ENCODE assay signal across 8 cellular contexts in genomic region chr11:32830413-32830738, GRCh38. TPM values are rescaled to one million over a fixed set of nuclear protein-coding genes. Genes with fewer than 3 reads are reported as not detected.
DNase-seq lines count a peak whose midpoint lies in the region; FAIRE-seq and TF ChIP-seq lines count a peak whose summit lies in the region.

No MANE protein-coding gene starts in this region.

- no peaks in the 10 kb centered on the region for H4K20me1 ChIP-seq in PC-9 (ENCODE audit: insufficient read depth)

- H3K9me3 Mint-ChIP-seq in Calu3 (ENCODE audit: low read depth, unreplicated experiment): no peaks in the 10 kb centered on the region

- H3K9me3 ChIP-seq in HEK293 (ENCODE audit: control insufficient read depth, insufficient read depth, low read depth, low read length) (no peaks in the 10 kb centered on the region), PC-9 (ENCODE audit: insufficient read depth, low read depth) (no peaks in the 10 kb centered on the region), neuronal stem cell (replicated peaks in 1 of 2; ENCODE audit: control insufficient read depth in 2 of 2, insufficient read depth in 1 of 2, low read depth in 1 of 2, low read length in 2 of 2) (peaks cover 0 to 2% of the 10 kb centered on the region in 2 donors)

- POLR2A ChIA-PET in HEK293 (lab: Yijun Ruan, JAX): interaction anchor here (1.9 kb wide), 1 partner anchor 8 kb away, joined by 6 read pairs; no protein-coding TSS in a partner anchor
- POLR2A ChIA-PET in PC-9 (lab: Charles Lee; ENCODE audit: unreplicated experiment): interaction anchor here (0.5 kb wide), 1 partner anchor 286 kb away, joined by 9 read pairs; no protein-coding TSS in a partner anchor

- H3K36me3 Mint-ChIP-seq in Calu3 (ENCODE audit: insufficient read depth, unreplicated experiment): peaks cover 35% of the 10 kb centered on the region

- peak overlapping the region; percentile 88 for H2AFZ ChIP-seq in PC-9
- H2AFZ ChIP-seq in neuronal stem cell (ENCODE audit: low read length): peak overlapping the region; percentile 85

- no peak overlapping the region for H2BK15ac ChIP-seq in neuronal stem cell (ENCODE audit: low read length)

- no peaks in the 10 kb centered on the region for H3K79me1 ChIP-seq in neuronal stem cell (ENCODE audit: low read depth, low read length)

- DNase-seq in Calu3 (peak; percentile 63), PC-9 (peak; percentile 37 to 83), fibroblast of mammary gland (ENCODE audit: low read depth) (peak; percentile 24), neuronal stem cell (ENCODE audit: low spot score) (no peak), NCI-H82 (lab: John Stamatoyannopoulos, UW) (no peak), hippocampal formation (lab: John Stamatoyannopoulos, UW) (no peak), H54 (ENCODE audit: insufficient read length, low spot score) (no peak)

- no peak overlapping the region for H2BK12ac ChIP-seq in neuronal stem cell (ENCODE audit: low read length)

- WGBS in neuronal stem cell (ENCODE audit: extremely low coverage in 2 of 2, insufficient read length in 2 of 2, insufficient replicate concordance in 1 of 2), 2 donors: no CpG with 5 or more reads among the region's 6 CpGs

- no peak for FAIRE-seq in H54 (lab: Jason Lieb, UNC)

- H3K4me1 ChIP-seq in HEK293 (ENCODE audit: control insufficient read depth, insufficient read depth, low read length) (no peaks in the 10 kb centered on the region), PC-9 (replicated peaks; ENCODE audit: insufficient read depth) (peaks cover 14% of the 10 kb centered on the region), neuronal stem cell (ENCODE audit: control insufficient read depth in 2 of 2, insufficient read depth in 1 of 2, low read depth in 1 of 2, low read length in 2 of 2) (no peaks in the 10 kb centered on the region)

- H3K27me3 Mint-ChIP-seq in Calu3 (ENCODE audit: unreplicated experiment): no peaks in the 10 kb centered on the region

- CTCF ChIA-PET in Calu3 (lab: Charles Lee): interaction anchor here (1.0 kb wide), 1 partner anchor 9 kb away, joined by 4 read pairs; no protein-coding TSS in a partner anchor
- CTCF ChIA-PET in HEK293 (lab: Yijun Ruan, JAX): interaction anchor here (0.7 to 1.7 kb wide), 2 partner anchors 103 to 235 kb away, joined by 4 to 6 read pairs; no protein-coding TSS in a partner anchor
- CTCF ChIA-PET in PC-9 (lab: Charles Lee): no interaction called here

- TF ChIP-seq CTCF in Calu3 (IDR thresholded peaks at IDR 0.05; ENCODE audit: unreplicated experiment): no peak
- TF ChIP-seq CTCF in HEK293 (tag by site-specific recombination; IDR thresholded peaks at IDR 0.05): no peak
- no peak for TF ChIP-seq CTCF in PC-9 (conservative IDR thresholded peaks at IDR 0.05)
- TF ChIP-seq CTCF in fibroblast of mammary gland (conservative IDR thresholded peaks at IDR 0.05; ENCODE audit: control insufficient read depth, insufficient read depth, low read depth, low read length): no peak

- H3K4me3 ChIP-seq in HEK293 (ENCODE audit: low read depth, low read length) (peak overlapping the region; percentile 72), PC-9 (peak overlapping the region; percentile 72), fibroblast of mammary gland (ENCODE audit: control insufficient read depth, low read depth, low read length) (no peak overlapping the region), neuronal stem cell (ENCODE audit: low read length in 2 of 2) (peak overlapping the region in 1 of 2 donors; percentile 81)

- peaks cover 9% of the 10 kb centered on the region; the same call in 1 of the 2 replicates for H3K79me2 ChIP-seq in PC-9 (ENCODE audit: low read depth)

- peaks cover 18% of the 10 kb centered on the region; the same call in 1 of the 2 replicates for H3F3A ChIP-seq in PC-9 (ENCODE audit: insufficient read depth, low read depth)

- H3K4me2 ChIP-seq in PC-9: peak overlapping the region; percentile 76
- peak overlapping the region; percentile 84 for H3K4me2 ChIP-seq in neuronal stem cell (ENCODE audit: insufficient read depth, low read length, poor library complexity, severe bottlenecking)

- no peaks in the 10 kb centered on the region for H3K27me3 ChIP-seq in PC-9 (ENCODE audit: insufficient read depth, low read depth)
- H3K27me3 ChIP-seq in neuronal stem cell (ENCODE audit: control insufficient read depth in 3 of 3, insufficient read depth in 3 of 3, low read depth in 1 of 3, low read length in 3 of 3): peaks cover 4 to 75% (median 27%) of the 10 kb centered on the region in 3 experiments

- TSS peak; percentile 65 for BruUV-seq in Calu3 (replicated peaks; lab: Mats Ljungman, UMichigan)
- BruUV-seq in PC-9 (replicated peaks; lab: Mats Ljungman, UMichigan): no TSS peak

- H3K23ac ChIP-seq in neuronal stem cell (ENCODE audit: low read depth, low read length, poor library complexity): no peak overlapping the region

- no peak overlapping the region for H3K4ac ChIP-seq in neuronal stem cell (ENCODE audit: low read length)

- peak overlapping the region; percentile 87 for H3K4me3 Mint-ChIP-seq in Calu3 (ENCODE audit: low read depth, unreplicated experiment)

- H2AK5ac ChIP-seq in neuronal stem cell (ENCODE audit: low read depth, low read length): no peak overlapping the region

- no peak overlapping the region for H2BK120ac ChIP-seq in neuronal stem cell (ENCODE audit: low read depth, low read length)

- peaks cover 0 to 23% of the 10 kb centered on the region in 2 experiments; a peak in 1 of 3 replicates for H3K36me3 ChIP-seq in HEK293 (ENCODE audit: control insufficient read depth in 2 of 2, insufficient read depth in 1 of 2, low read length in 2 of 2)
- H3K36me3 ChIP-seq in PC-9 (ENCODE audit: low read depth): 0 out of 2 replicates have a peak, but pooled peaks cover 3% of the 10 kb centered on the region
- H3K36me3 ChIP-seq in neuronal stem cell (replicated peaks in 1 of 2; ENCODE audit: control insufficient read depth in 2 of 2, insufficient read depth in 2 of 2, low read length in 2 of 2): no peaks in the 10 kb centered on the region

- H3K14ac ChIP-seq in neuronal stem cell (ENCODE audit: low read length): no peak overlapping the region

- H3K9ac ChIP-seq in neuronal stem cell (ENCODE audit: low read depth, low read length, poor library complexity): no peak overlapping the region

- H4K91ac ChIP-seq in neuronal stem cell (ENCODE audit: low read depth, low read length, poor library complexity): no peak overlapping the region

- H2BK5ac ChIP-seq in neuronal stem cell (ENCODE audit: low read length): no peak overlapping the region

- peak overlapping the region; percentile 43 for H3K27ac Mint-ChIP-seq in Calu3 (ENCODE audit: unreplicated experiment)

- peaks cover 31% of the 10 kb centered on the region for H3K4me1 Mint-ChIP-seq in Calu3 (ENCODE audit: low read depth, unreplicated experiment)

- no peak overlapping the region for H4K8ac ChIP-seq in neuronal stem cell (ENCODE audit: low read depth, low read length)

- H3K9me2 ChIP-seq in PC-9 (ENCODE audit: insufficient read depth): no peaks in the 10 kb centered on the region

- intact Hi-C loops in Calu3 (cut with micrococcal nuclease; ENCODE audit: unreplicated experiment): loop anchor here (2.0 kb wide), 1 partner anchor 22 kb away; no protein-coding TSS in a partner anchor
- intact Hi-C loops in PC-9 (cut with micrococcal nuclease; ENCODE audit: unreplicated experiment): loop anchor here (2.0 kb wide), 1 partner anchor 64 kb away; no protein-coding TSS in a partner anchor

- no peak for TF ChIP-seq POLR2A in H54 (IDR thresholded peaks at IDR 0.05; ENCODE audit: low read depth, low read length)

- no peak overlapping the region for H3K18ac ChIP-seq in neuronal stem cell (ENCODE audit: low read length)

- H3K27ac ChIP-seq in HEK293 (ENCODE audit: extremely low read depth, low read depth, low read length): peak overlapping the region; percentile 79; the same call in 1 of the 2 replicates
- peak overlapping the region; percentile 57 for H3K27ac ChIP-seq in PC-9
- H3K27ac ChIP-seq in neuronal stem cell (replicated peaks; ENCODE audit: low read length): no peak overlapping the region

TF ChIP-seq in HEK293, 187 proteins besides CTCF, POLR2A, EP300 and RAD21:
- no peak for TF ChIP-seq SP3 (tag by site-specific recombination; IDR thresholded peaks at IDR 0.05)
- TF ChIP-seq ZBTB20 (tag by site-specific recombination; IDR thresholded peaks at IDR 0.05): 0 out of 2 replicates have a peak, but pooled peaks have one; percentile 13
- TF ChIP-seq ZBTB8A (tag by site-specific recombination; IDR thresholded peaks at IDR 0.05): peak; percentile 33; the same call in 1 of the 2 replicates
- TF ChIP-seq RBAK (tag by site-specific recombination; IDR thresholded peaks at IDR 0.05): no peak
- TF ChIP-seq ZNF335 (tag by site-specific recombination; conservative IDR thresholded peaks at IDR 0.05): peak; percentile 76

RNA-seq across cellular contexts. Expression of gene PRRG4, which starts 0.6 kb away (rescaled TPM):
- total RNA-seq in Calu3 (2022) (22.9 and 23.9 TPM in 2 replicates), PC-9 (2021) (11.5 and 11.9 TPM in 2 replicates)
- polyA plus RNA-seq in neuronal stem cell (2013, experiment 1 of 2): 0.04 TPM
- 0.03 TPM for polyA plus RNA-seq in neuronal stem cell (2013, experiment 2 of 2)

RNA-seq across cellular contexts. Expression of gene CCDC73, which starts 35.9 kb away (rescaled TPM):
- 0.07 TPM in 1 of 2 replicates, not detected in the other for total RNA-seq in Calu3 (2022)
- not detected in 2 replicates for total RNA-seq in PC-9 (2021)
- 0.01 TPM for polyA plus RNA-seq in neuronal stem cell (2013, experiment 1 of 2)
- not detected for polyA plus RNA-seq in neuronal stem cell (2013, experiment 2 of 2)

Comparison
In these comparisons a context has a peak if more than half of its experiments do, and no peak if none do; other contexts are left out.
1. DNase-seq: peak in Calu3 (single experiment), PC-9 (2 of 2) and fibroblast of mammary gland (single experiment); none in neuronal stem cell (single experiment), NCI-H82 (single experiment), hippocampal formation (0 of 2) and H54 (single experiment).